Comparison of ENCODE assay signal across 17 cellular contexts in the genomic region with DNA sequence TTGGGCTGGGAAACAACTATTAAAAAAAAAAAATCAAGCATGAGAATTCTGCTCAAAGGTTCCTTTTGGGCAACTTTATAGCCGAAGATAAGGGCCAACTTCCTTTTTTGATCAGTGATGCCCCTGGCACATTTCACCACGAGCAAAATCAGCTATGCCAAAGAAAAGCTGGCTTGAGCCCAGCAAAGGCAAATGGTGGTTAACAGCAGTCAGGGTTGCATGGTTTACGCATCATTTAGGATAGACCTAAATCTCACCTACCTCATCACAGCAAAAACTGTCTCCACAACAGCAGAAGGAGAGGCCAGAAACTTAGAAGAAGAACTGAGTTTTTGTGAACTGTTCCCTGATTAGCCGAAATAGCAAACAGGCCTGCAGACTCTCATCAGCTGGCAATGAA.
"Had no signal": no experiment of that assay in that cellular context is flagged by ENCODE, and none has a peak within 500 bp of the region (broad histone marks: within the 10 kb centered on the region; RNA-seq: fewer than 3 reads in every experiment).

No MANE protein-coding gene starts in this region.

- H3K4me3 ChIP-seq: coronary artery, psoas muscle, right lobe of liver, suprapubic skin had no signal

- H3K27me3 ChIP-seq: right lobe of liver, suprapubic skin had no signal

- ATAC-seq: activated T-helper 17 cell treated with anti-CD3 and anti-CD28 coated beads, Interleukin-2, amount 50 U/mL, for 72 hours; left lobe of liver; natural killer cell treated with Interleukin-12 subunit alpha and Interleukin-12 subunit beta and Interleukin-15 and Interleukin-18, amount 100 ng/mL, for 72 hours; psoas muscle; right lobe of liver; stimulated activated naive CD8-positive, alpha-beta T cell treated with anti-CD3 and anti-CD28 coated beads, Interleukin-15, Interleukin-2, amounts not matched to agents 100 U/mL and 50 U/mL, for 24 hours had no signal

- H3K36me3 ChIP-seq: right lobe of liver, suprapubic skin had no signal

- H3K27ac ChIP-seq: coronary artery, psoas muscle, right lobe of liver, suprapubic skin had no signal

- H3K9me3 ChIP-seq: psoas muscle, right lobe of liver, suprapubic skin had no signal

- DNase-seq: activated B cell treated with CpG ODN at 0.5 μM for 24 hours; activated CD4-positive, alpha-beta T cell treated with anti-CD3 and anti-CD28 coated beads, Interleukin-2, amount 10 ng/mL, durations not matched to agents 7 days and 5 days; activated CD8-positive, alpha-beta memory T cell treated with anti-CD3 and anti-CD28 coated beads for 24 hours; activated naive CD4-positive, alpha-beta T cell treated with anti-CD3 and anti-CD28 coated beads for 36 hours; caudate nucleus; effector CD4-positive, alpha-beta T cell; islet precursor cell; mammary epithelial cell; occipital lobe; psoas muscle; right lobe of liver; stimulated activated naive CD8-positive, alpha-beta T cell treated with anti-CD3 and anti-CD28 coated beads, Interleukin-15, Interleukin-2, amounts not matched to agents 100 U/mL and 50 U/mL, for 24 hours had no signal

- H3K4me1 ChIP-seq: right lobe of liver had no signal
